8 cellular contexts compared by ENCODE assay signal in genomic region chr14:21068521-21069387, GRCh38. TPM values are rescaled to one million over a fixed set of nuclear protein-coding genes. Genes with fewer than 3 reads are reported as not detected.
DNase-seq lines count a peak whose midpoint lies in the region; ATAC-seq and TF ChIP-seq lines count a peak whose summit lies in the region.

No MANE protein-coding gene starts in this region.

- no peaks in the 10 kb centered on the region for H3K9me3 ChIP-seq in skeletal muscle satellite cell (replicated peaks; ENCODE audit: low read length)

- peaks cover 32% of the 10 kb centered on the region for H3K4me1 ChIP-seq in skeletal muscle satellite cell (ENCODE audit: control insufficient read depth, insufficient read depth, low read length)

- no peak overlapping the region for H3K27ac Mint-ChIP-seq in T-helper 1 cell treated with Interleukin-12 subunit alpha and Interleukin-12 subunit beta and Interleukin-4 antibody, amounts not matched to agents 30 μg/mL and 1 μg/mL, for 36 hours

- peak; percentile 58 for TF ChIP-seq CTCF in GM06990 (IDR thresholded peaks at IDR 0.05; ENCODE audit: insufficient read depth, low read length, poor library complexity, severe bottlenecking)

- ATAC-seq in HG03460 (IDR thresholded peaks at IDR 0.05; ENCODE audit: unreplicated experiment): no peak
- ATAC-seq in HG02938 (IDR thresholded peaks at IDR 0.05; ENCODE audit: unreplicated experiment): no peak

- peak overlapping the region; percentile 98 for H3K4me2 ChIP-seq in skeletal muscle satellite cell (ENCODE audit: low read length)

- H3K36me3 ChIP-seq in GM06990 (ENCODE audit: control insufficient read depth, insufficient read depth, low read length) (no peaks in the 10 kb centered on the region), skeletal muscle satellite cell (ENCODE audit: insufficient read depth, low read length) (peaks cover 9% of the 10 kb centered on the region)

- H3K4me1 Mint-ChIP-seq in T-helper 1 cell treated with Interleukin-12 subunit alpha and Interleukin-12 subunit beta and Interleukin-4 antibody, amounts not matched to agents 30 μg/mL and 1 μg/mL, for 36 hours (ENCODE audit: low read depth): peaks cover 19% of the 10 kb centered on the region

- no peaks in the 10 kb centered on the region for H3K9me3 Mint-ChIP-seq in T-helper 1 cell treated with Interleukin-12 subunit alpha and Interleukin-12 subunit beta and Interleukin-4 antibody, amounts not matched to agents 30 μg/mL and 1 μg/mL, for 36 hours

- H3K27me3 Mint-ChIP-seq in T-helper 1 cell treated with Interleukin-12 subunit alpha and Interleukin-12 subunit beta and Interleukin-4 antibody, amounts not matched to agents 30 μg/mL and 1 μg/mL, for 36 hours (ENCODE audit: low read depth): peaks cover 81% of the 10 kb centered on the region

- no peak for DNase-seq in GM06990 (ENCODE audit: extremely low read depth, insufficient read length)
- peak; percentile 79 for DNase-seq in NCI-H1436 (lab: John Stamatoyannopoulos, UW)
- DNase-seq in central memory CD4-positive, alpha-beta T cell: peak; percentile 52
- DNase-seq in iris pigment epithelial cell (ENCODE audit: low read depth): peak; percentile 45

- H3K4me3 ChIP-seq in GM06990 (replicated peaks; ENCODE audit: low read depth, low read length): no peak overlapping the region
- peak overlapping the region; percentile 81 for H3K4me3 ChIP-seq in skeletal muscle satellite cell (ENCODE audit: low read length)

- H3K4me3 Mint-ChIP-seq in T-helper 1 cell treated with Interleukin-12 subunit alpha and Interleukin-12 subunit beta and Interleukin-4 antibody, amounts not matched to agents 30 μg/mL and 1 μg/mL, for 36 hours: peak overlapping the region; percentile 21

- peaks cover 5% of the 10 kb centered on the region for H3K27me3 ChIP-seq in GM06990 (replicated peaks; ENCODE audit: control insufficient read depth, insufficient read depth, low read length)
- H3K27me3 ChIP-seq in skeletal muscle satellite cell (ENCODE audit: control insufficient read depth, insufficient read depth, low read length): no peaks in the 10 kb centered on the region

- peak overlapping the region; percentile 88 for H3K9ac ChIP-seq in skeletal muscle satellite cell (ENCODE audit: low read depth, low read length)

- no peaks in the 10 kb centered on the region for H3K36me3 Mint-ChIP-seq in T-helper 1 cell treated with Interleukin-12 subunit alpha and Interleukin-12 subunit beta and Interleukin-4 antibody, amounts not matched to agents 30 μg/mL and 1 μg/mL, for 36 hours (ENCODE audit: low read depth)

RNA-seq across cellular contexts. Expression of gene ARHGEF40, which starts 1.4 kb away (rescaled TPM):
- 31.0 and 32.4 TPM in 2 replicates for total RNA-seq in skeletal muscle satellite cell (2012; rRNA removed)

RNA-seq across cellular contexts. Expression of gene RNASE8, which starts 11.1 kb away (rescaled TPM):
- total RNA-seq in skeletal muscle satellite cell (2012; rRNA removed): not detected in 2 replicates

RNA-seq across cellular contexts. Expression of gene RNASE7, which starts 26.6 kb away (rescaled TPM):
- total RNA-seq in skeletal muscle satellite cell (2012; rRNA removed): not detected in 2 replicates

RNA-seq across cellular contexts. Expression of gene ZNF219, which starts 29.7 kb away (rescaled TPM):
- 9.6 and 10.7 TPM in 2 replicates for total RNA-seq in skeletal muscle satellite cell (2012; rRNA removed)

RNA-seq across cellular contexts. Expression of gene TMEM253, which starts 32.1 kb away (rescaled TPM):
- total RNA-seq in skeletal muscle satellite cell (2012; rRNA removed): under 0.01 and 0.51 TPM in 2 replicates
